23 cellular contexts compared by ENCODE assay signal in genomic region chr6:20370801-20371200, GRCh38.
"Had no signal": no experiment of that assay in that cellular context is flagged by ENCODE, and none has a peak within 500 bp of the region (broad histone marks: within the 10 kb centered on the region; RNA-seq: fewer than 3 reads in every experiment).

No MANE protein-coding gene starts in this region.

- H3K4me3 Mint-ChIP-seq: activated CD4-positive, alpha-beta T cell treated with anti-CD3 and anti-CD28 coated beads, Interleukin-2, amount 10 ng/mL, durations not matched to agents 24 days and 14 days; activated naive CD8-positive, alpha-beta T cell treated with anti-CD3 and anti-CD28 coated beads, Interleukin-2, amount 10 ng/mL, durations not matched to agents 7 days and 5 days; endodermal cell; type B pancreatic cell had no signal

- H3K4me3 ChIP-seq: dorsolateral prefrontal cortex, gastrocnemius medialis, heart left ventricle, left lung, ovary, right lobe of liver, testis had no signal

- H3K27ac ChIP-seq: dorsolateral prefrontal cortex, gastrocnemius medialis, heart left ventricle, left lung, ovary, right lobe of liver, testis had no signal

- FAIRE-seq: colon, small intestine had no signal

- ATAC-seq: gastrocnemius medialis, heart left ventricle, left lung, right lobe of liver had no signal

- H3K36me3 ChIP-seq: gastrocnemius medialis, heart left ventricle, left lung, ovary, right lobe of liver had no signal

- H3K4me1 ChIP-seq: gastrocnemius medialis, heart left ventricle, left lung, right lobe of liver, testis had no signal

- H3K27ac Mint-ChIP-seq: activated naive CD8-positive, alpha-beta T cell treated with anti-CD3 and anti-CD28 coated beads, Interleukin-2, amount 10 ng/mL, durations not matched to agents 7 days and 5 days; endodermal cell; type B pancreatic cell had no signal

- H3K9me3 ChIP-seq: gastrocnemius medialis, heart left ventricle, left lung, ovary, right lobe of liver, testis had no signal

- H3K27me3 Mint-ChIP-seq: activated CD4-positive, alpha-beta T cell treated with anti-CD3 and anti-CD28 coated beads, Interleukin-2, amount 10 ng/mL, durations not matched to agents 24 days and 14 days; activated naive CD8-positive, alpha-beta T cell treated with anti-CD3 and anti-CD28 coated beads, Interleukin-2, amount 10 ng/mL, durations not matched to agents 7 days and 5 days had no signal

- H3K27me3 ChIP-seq: dorsolateral prefrontal cortex, gastrocnemius medialis, left lung, ovary, right lobe of liver, testis had no signal

- DNase-seq: activated CD4-positive, alpha-beta T cell treated with anti-CD3 and anti-CD28 coated beads, Interleukin-2, amount 10 ng/mL, durations not matched to agents 24 days and 14 days; activated CD4-positive, CD25-positive, alpha-beta regulatory T cell; activated CD8-positive, alpha-beta memory T cell treated with anti-CD3 and anti-CD28 coated beads for 24 hours; activated CD8-positive, alpha-beta memory T cell treated with anti-CD3 and anti-CD28 coated beads, Interleukin-2, amount 50 U/mL, for 48 hours; activated gamma-delta T cell; activated naive CD8-positive, alpha-beta T cell treated with anti-CD3 and anti-CD28 coated beads, Interleukin-2, amount 10 ng/mL, durations not matched to agents 7 days and 5 days; amygdala; caudate nucleus; dorsolateral prefrontal cortex; endodermal cell; erythroblast; gastrocnemius medialis; heart left ventricle; left lung; ovary; right lobe of liver; small intestine; stimulated activated CD4-positive, alpha-beta T cell treated with anti-CD3 and anti-CD28 coated beads, Interleukin-4, amount 100 ng/mL, for 1 hour; SW 1271; T1000; testis had no signal

- H3K36me3 Mint-ChIP-seq: type B pancreatic cell had no signal

- H3K9me3 Mint-ChIP-seq: endodermal cell had no signal
